In genomic region chr1:228164561-228165371, GRCh38 we compare ENCODE assay signal across 6 cellular contexts. TPM values are rescaled to one million over a fixed set of nuclear protein-coding genes. Genes with fewer than 3 reads are reported as not detected.
DNase-seq lines count a peak whose midpoint lies in the region; ATAC-seq and TF ChIP-seq lines count a peak whose summit lies in the region.

No MANE protein-coding gene starts in this region.

- H3K4me3 ChIP-seq in AG04450 (ENCODE audit: low read depth, low read length), result peak overlapping the region; percentile 72
- H3K4me3 ChIP-seq in HL-60 (replicated peaks; ENCODE audit: insufficient read depth, low read length), result peak overlapping the region; percentile 44

- no peaks in the 10 kb centered on the region for H3K9me3 ChIP-seq in AG04450 (ENCODE audit: control insufficient read depth, insufficient read depth, low read length)

- H3K9me3 Mint-ChIP-seq in dendritic cell treated with granulocyte-macrophage colony-stimulating factor and Interleukin-4, amounts not matched to agents 40 ng/mL and 50 ng/mL, for 4 days, result no peaks in the 10 kb centered on the region

- peaks cover 70% of the 10 kb centered on the region for H3K4me1 Mint-ChIP-seq in dendritic cell treated with granulocyte-macrophage colony-stimulating factor and Interleukin-4, amounts not matched to agents 40 ng/mL and 50 ng/mL, for 4 days (ENCODE audit: low read depth)

- no peak for DNase-seq in AG04450 (ENCODE audit: low read depth, low spot score)
- DNase-seq in HL-60 (ENCODE audit: low read depth in 1 of 2, low spot score in 1 of 2), result peak; percentile 66 to 77
- peak; percentile 64 for DNase-seq in sciatic nerve (ENCODE audit: low spot score)
- no peak for DNase-seq in G401 (ENCODE audit: low spot score)
- DNase-seq in NCI-H1105 treated with DMSO at 0.1 percent for 48 hours (lab: John Stamatoyannopoulos, UW), result no peak

- H3K27me3 ChIP-seq in AG04450 (ENCODE audit: control insufficient read depth, insufficient read depth, low read length), result no peaks in the 10 kb centered on the region
- no peaks in the 10 kb centered on the region for H3K27me3 ChIP-seq in HL-60 (ENCODE audit: insufficient read depth, poor library complexity, severe bottlenecking)

- CTCF ChIA-PET in AG04450 (lab: Charles Lee), result interaction anchor here (0.7 to 3.5 kb wide), 18 partner anchors 7 to 325 kb away, joined by 3 to 26 read pairs (median 6); partner anchors contain the start of gene GJC2

- H3K27ac ChIP-seq in AG04450 (ENCODE audit: low read depth, low read length) (peak overlapping the region; percentile 73), HL-60 (replicated peaks) (peak overlapping the region; percentile 62)

- no peak for TF ChIP-seq CTCF in AG04450 (IDR thresholded peaks at IDR 0.05; ENCODE audit: low read depth, low read length)
- TF ChIP-seq CTCF in HL-60 (IDR thresholded peaks at IDR 0.05; ENCODE audit: insufficient read depth, low read length), result no peak

- intact Hi-C loops in dendritic cell treated with granulocyte-macrophage colony-stimulating factor and Interleukin-4, amounts not matched to agents 40 ng/mL and 50 ng/mL, for 4 days (cut with micrococcal nuclease), result loop anchor here (1.0 to 5.0 kb wide), 4 partner anchors 24 to 323 kb away; partner anchors contain the start of genes ARF1, GUK1, MRPL55 and RNF187
- intact Hi-C loops in sciatic nerve (cut with DNase I), result no loop called here

- no peak for ATAC-seq in sciatic nerve

- H3K27ac Mint-ChIP-seq in dendritic cell treated with granulocyte-macrophage colony-stimulating factor and Interleukin-4, amounts not matched to agents 40 ng/mL and 50 ng/mL, for 4 days, result peak overlapping the region; percentile 91

- peaks cover 5% of the 10 kb centered on the region for H3K36me3 Mint-ChIP-seq in dendritic cell treated with granulocyte-macrophage colony-stimulating factor and Interleukin-4, amounts not matched to agents 40 ng/mL and 50 ng/mL, for 4 days (ENCODE audit: low read depth)

- POLR2A ChIA-PET in AG04450 (lab: Yijun Ruan, JAX), result interaction anchor here (0.6 to 2.3 kb wide), 13 partner anchors 8 to 292 kb away, joined by 3 to 15 read pairs (median 4); partner anchors contain the start of genes GJC2, GUK1 and TRIM11

- in situ Hi-C loops in G401 (cut with HindIII; ENCODE audit: low sequenced_read_pairs), result loop anchor here (5.0 kb wide), 1 partner anchor 57 kb away; the partner anchor contains the start of gene MRPL55

- peaks cover 21% of the 10 kb centered on the region for H3K27me3 Mint-ChIP-seq in dendritic cell treated with granulocyte-macrophage colony-stimulating factor and Interleukin-4, amounts not matched to agents 40 ng/mL and 50 ng/mL, for 4 days

- peak overlapping the region; percentile 83 for H3K4me3 Mint-ChIP-seq in dendritic cell treated with granulocyte-macrophage colony-stimulating factor and Interleukin-4, amounts not matched to agents 40 ng/mL and 50 ng/mL, for 4 days

RNA-seq across cellular contexts. Expression of gene IBA57, which starts 0.8 kb away (rescaled TPM):
- polyA plus RNA-seq in AG04450 (2011; rRNA removed), result 1.4 and 1.7 TPM in 2 replicates
- 2.0 and 2.1 TPM in 2 replicates for polyA minus RNA-seq in AG04450 (2011; rRNA and poly(A)+ RNA removed)
- total RNA-seq in sciatic nerve, result 10.4 TPM
- total RNA-seq in G401 (2014; rRNA removed; shearing (Covaris generic)), result 9.7 and 19.0 TPM in 2 replicates

RNA-seq across cellular contexts. Expression of gene GJC2, which starts 15.0 kb away (rescaled TPM):
- polyA plus RNA-seq in AG04450 (2011; rRNA removed), result 1.2 and 1.8 TPM in 2 replicates
- polyA minus RNA-seq in AG04450 (2011; rRNA and poly(A)+ RNA removed), result 0.69 and 0.91 TPM in 2 replicates
- total RNA-seq in sciatic nerve, result 10.5 TPM
- total RNA-seq in G401 (2014; rRNA removed; shearing (Covaris generic)), result 0.74 and 1.2 TPM in 2 replicates

RNA-seq across cellular contexts. Expression of gene GUK1, which starts 24.7 kb away (rescaled TPM):
- polyA plus RNA-seq in AG04450 (2011; rRNA removed), result 177 and 230 TPM in 2 replicates
- 59.6 and 84.3 TPM in 2 replicates for polyA minus RNA-seq in AG04450 (2011; rRNA and poly(A)+ RNA removed)
- total RNA-seq in sciatic nerve, result 250 TPM
- 172 and 313 TPM in 2 replicates for total RNA-seq in G401 (2014; rRNA removed; shearing (Covaris generic))

RNA-seq across cellular contexts. Expression of gene OBSCN, which starts 43.1 kb away (rescaled TPM):
- polyA plus RNA-seq in AG04450 (2011; rRNA removed), result 3.9 and 5.9 TPM in 2 replicates
- 9.1 and 12.7 TPM in 2 replicates for polyA minus RNA-seq in AG04450 (2011; rRNA and poly(A)+ RNA removed)
- total RNA-seq in sciatic nerve, result 18.3 TPM
- 7.3 and 7.7 TPM in 2 replicates for total RNA-seq in G401 (2014; rRNA removed; shearing (Covaris generic))

RNA-seq across cellular contexts. Expression of gene MRPL55, which starts 55.7 kb away (rescaled TPM):
- 33.4 and 52.9 TPM in 2 replicates for polyA plus RNA-seq in AG04450 (2011; rRNA removed)
- 11.7 and 13.5 TPM in 2 replicates for polyA minus RNA-seq in AG04450 (2011; rRNA and poly(A)+ RNA removed)
- total RNA-seq in sciatic nerve, result 34.2 TPM
- 93.7 and 103 TPM in 2 replicates for total RNA-seq in G401 (2014; rRNA removed; shearing (Covaris generic))

Comparison
In these comparisons a context has a peak if more than half of its experiments do, and no peak if none do; other contexts are left out.
1. DNase-seq: peak in HL-60 (2 of 2) and sciatic nerve (single experiment); none in AG04450 (single experiment), G401 (single experiment) and NCI-H1105 treated with DMSO at 0.1 percent for 48 hours (single experiment).